18 cellular contexts compared by ENCODE assay signal in the genomic region with DNA sequence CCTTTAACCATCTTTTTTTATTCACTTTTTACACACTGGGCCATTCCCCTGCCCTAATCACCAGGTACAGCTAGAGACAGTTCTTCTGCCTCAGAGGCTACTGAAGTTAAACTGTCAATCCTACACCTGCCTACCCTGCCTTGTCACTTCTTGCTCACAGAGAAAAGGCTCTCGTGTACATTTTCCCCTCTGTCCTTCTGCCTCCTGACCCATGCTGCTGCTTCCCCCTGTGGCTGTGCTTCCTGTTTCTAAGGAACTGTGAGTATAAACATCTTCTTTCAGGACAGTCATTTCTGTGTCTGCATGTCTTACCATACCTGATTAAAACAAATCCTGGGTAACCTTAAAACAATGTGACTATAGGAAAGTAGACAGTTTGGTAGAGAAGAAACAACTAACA.
"Had no signal": no experiment of that assay in that cellular context is flagged by ENCODE, and none has a peak within 500 bp of the region (broad histone marks: within the 10 kb centered on the region; RNA-seq: fewer than 3 reads in every experiment).

No MANE protein-coding gene starts in this region.

- H3K27me3 Mint-ChIP-seq: brain had no signal

- FAIRE-seq: islet of Langerhans, TTC549 had no signal

- H3K27ac Mint-ChIP-seq: activated CD4-positive, alpha-beta memory T cell treated with anti-CD3 and anti-CD28 coated beads, Interleukin-2, amount 10 ng/mL, durations not matched to agents 7 days and 5 days; activated naive CD4-positive, alpha-beta T cell treated with anti-CD3 and anti-CD28 coated beads, Interleukin-2, amount 50 U/mL, for 72 hours; brain; memory B cell; natural killer cell treated with Interleukin-12 subunit alpha and Interleukin-12 subunit beta and Interleukin-15 and Interleukin-18, amount 100 ng/mL, for 72 hours; T-helper 2 cell treated with Interferon-gamma antibody and Interleukin-4, amounts not matched to agents 5 μg/mL and 100 μg/mL, for 36 hours had no signal

- H3K4me1 Mint-ChIP-seq: activated CD4-positive, alpha-beta memory T cell treated with anti-CD3 and anti-CD28 coated beads, Interleukin-2, amount 10 ng/mL, durations not matched to agents 7 days and 5 days; memory B cell had no signal

- H3K9me3 Mint-ChIP-seq: activated CD4-positive, alpha-beta memory T cell treated with anti-CD3 and anti-CD28 coated beads, Interleukin-2, amount 10 ng/mL, durations not matched to agents 7 days and 5 days; activated naive CD4-positive, alpha-beta T cell treated with anti-CD3 and anti-CD28 coated beads, Interleukin-2, amount 50 U/mL, for 72 hours; brain; memory B cell; natural killer cell treated with Interleukin-12 subunit alpha and Interleukin-12 subunit beta and Interleukin-15 and Interleukin-18, amount 100 ng/mL, for 72 hours; T-helper 2 cell treated with Interferon-gamma antibody and Interleukin-4, amounts not matched to agents 5 μg/mL and 100 μg/mL, for 36 hours had no signal

- DNase-seq: activated CD4-positive, alpha-beta memory T cell treated with anti-CD3 and anti-CD28 coated beads, Interleukin-2, amount 10 ng/mL, durations not matched to agents 7 days and 5 days; activated CD4-positive, alpha-beta T cell treated with anti-CD3 and anti-CD28 coated beads for 4 hours; aorta; heart left ventricle; left cardiac atrium; occipital lobe; right lobe of liver; stimulated activated CD4-positive, alpha-beta T cell treated with anti-CD3 and anti-CD28 coated beads, Interleukin-2, amount 100 ng/mL, for 24 hours; stimulated activated naive CD4-positive, alpha-beta T cell; upper lobe of left lung had no signal

- H3K36me3 Mint-ChIP-seq: activated naive CD4-positive, alpha-beta T cell treated with anti-CD3 and anti-CD28 coated beads, Interleukin-2, amount 50 U/mL, for 72 hours; brain; memory B cell; natural killer cell treated with Interleukin-12 subunit alpha and Interleukin-12 subunit beta and Interleukin-15 and Interleukin-18, amount 100 ng/mL, for 72 hours had no signal

- H3K4me3 Mint-ChIP-seq: activated CD4-positive, alpha-beta memory T cell treated with anti-CD3 and anti-CD28 coated beads, Interleukin-2, amount 10 ng/mL, durations not matched to agents 7 days and 5 days; brain; memory B cell; natural killer cell treated with Interleukin-12 subunit alpha and Interleukin-12 subunit beta and Interleukin-15 and Interleukin-18, amount 100 ng/mL, for 72 hours; T-helper 2 cell treated with Interferon-gamma antibody and Interleukin-4, amounts not matched to agents 5 μg/mL and 100 μg/mL, for 36 hours had no signal

- ATAC-seq: gastroesophageal sphincter; heart left ventricle; left cardiac atrium; natural killer cell treated with Interleukin-12 subunit alpha and Interleukin-12 subunit beta and Interleukin-15 and Interleukin-18, amount 100 ng/mL, for 72 hours; right lobe of liver had no signal
